ENCODE assay signal across 8 cellular contexts in the genomic region with DNA sequence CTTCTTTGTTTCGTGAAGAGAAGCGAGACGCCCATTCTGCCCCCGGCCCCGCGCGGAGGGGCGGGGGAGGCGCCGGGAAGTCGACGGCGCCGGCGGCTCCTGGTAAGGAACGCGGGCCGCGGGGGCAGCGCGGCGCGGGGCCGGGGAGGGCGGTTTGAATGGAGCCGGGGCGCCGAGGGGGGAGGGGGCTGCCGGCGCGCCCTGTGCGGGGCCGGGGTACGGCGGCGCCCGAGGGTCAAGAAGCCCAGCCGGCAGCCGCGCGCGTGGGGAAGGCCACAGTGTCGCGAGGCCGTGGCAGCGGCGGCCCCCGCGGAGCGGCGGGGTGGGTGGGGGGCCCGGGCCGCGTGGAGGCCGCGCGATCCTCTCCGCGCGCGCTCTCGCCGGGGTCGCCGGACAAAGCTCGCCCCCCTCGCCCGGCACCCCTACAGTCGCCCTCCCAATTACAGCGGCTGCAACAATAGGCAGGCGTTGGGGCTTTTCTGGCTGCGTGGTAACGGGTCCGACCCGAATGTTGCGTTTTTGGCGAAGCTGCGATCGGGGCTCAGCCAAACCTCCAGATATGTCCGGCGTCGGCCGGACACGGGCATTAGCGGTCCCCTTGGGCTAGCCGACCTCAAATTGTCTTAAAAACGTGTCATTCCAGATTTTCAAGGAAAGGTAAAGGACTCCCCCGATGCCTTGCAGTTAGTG. TPM values are rescaled to one million over a fixed set of nuclear protein-coding genes. Genes with fewer than 3 reads are reported as not detected.
DNase-seq lines count a peak whose midpoint lies in the region; ATAC-seq and TF ChIP-seq lines count a peak whose summit lies in the region.

No MANE protein-coding gene starts in this region.

- peak overlapping the region; percentile 77 to 86 for H3K9ac ChIP-seq in duodenal mucosa (ENCODE audit: low read depth in 1 of 2, low read length in 2 of 2)

- peaks cover 27% of the 10 kb centered on the region for H3K36me3 ChIP-seq in SJSA1
- no peaks in the 10 kb centered on the region for H3K36me3 ChIP-seq in duodenal mucosa (ENCODE audit: control insufficient read depth in 1 of 2, insufficient read depth in 2 of 2, low read length in 2 of 2)
- no peaks in the 10 kb centered on the region for H3K36me3 ChIP-seq in lower lobe of right lung
- no peaks in the 10 kb centered on the region for H3K36me3 ChIP-seq in testis (ENCODE audit: low read depth, missing control alignments)

- no peaks in the 10 kb centered on the region for H3K9me3 ChIP-seq in AG04450 (ENCODE audit: control insufficient read depth, insufficient read depth, low read length)
- H3K9me3 ChIP-seq in SJSA1 (replicated peaks), result 0 out of 2 replicates have a peak, but pooled peaks cover 4% of the 10 kb centered on the region
- no peaks in the 10 kb centered on the region for H3K9me3 ChIP-seq in duodenal mucosa (ENCODE audit: control insufficient read depth in 1 of 2, low read length in 2 of 2)
- H3K9me3 ChIP-seq in lower lobe of right lung, result no peaks in the 10 kb centered on the region
- H3K9me3 ChIP-seq in testis, result no peaks in the 10 kb centered on the region

- no peak for DNase-seq in AG04450 (ENCODE audit: low read depth, low spot score)
- DNase-seq in SJSA1 (ENCODE audit: low read depth in 1 of 2, low spot score in 2 of 2), result peak in 1 of 2 experiments; percentile 36
- peak; percentile 51 for DNase-seq in lower lobe of right lung
- DNase-seq in testis, result peak; percentile 53
- no peak for DNase-seq in NCI-H345 treated with DMSO at 0.1 percent for 48 hours (lab: John Stamatoyannopoulos, UW; ENCODE audit: unreplicated experiment)

- peaks cover 19% of the 10 kb centered on the region for H3K4me1 ChIP-seq in SJSA1 (replicated peaks)
- H3K4me1 ChIP-seq in duodenal mucosa (ENCODE audit: control insufficient read depth in 1 of 2, insufficient read depth in 2 of 2, low read length in 2 of 2), result peaks cover 23 to 30% of the 10 kb centered on the region in 2 donors
- peaks cover 41% of the 10 kb centered on the region for H3K4me1 ChIP-seq in lower lobe of right lung
- no peaks in the 10 kb centered on the region for H3K4me1 ChIP-seq in testis

- POLR2A ChIA-PET in AG04450 (lab: Yijun Ruan, JAX), result interaction anchor here (0.6 to 1.8 kb wide), 4 partner anchors 14 to 46 kb away, joined by 3 to 9 read pairs (median 5); no protein-coding TSS in a partner anchor

- peak overlapping the region; percentile 47 for H3K27ac ChIP-seq in AG04450 (ENCODE audit: low read depth, low read length)
- H3K27ac ChIP-seq in SJSA1, result peak overlapping the region; percentile 87
- H3K27ac ChIP-seq in duodenal mucosa (ENCODE audit: low read depth, low read length), result peak overlapping the region; percentile 32
- H3K27ac ChIP-seq in lower lobe of right lung, result peak overlapping the region; percentile 81
- H3K27ac ChIP-seq in testis, result peak overlapping the region; percentile 70 to 94

- intact Hi-C loops in lower lobe of right lung (cut with DNase I) (no loop called here), testis (cut with DNase I; ENCODE audit: low total_unique reads) (no loop called here)

- CTCF ChIA-PET in AG04450 (lab: Charles Lee), result interaction anchor here (0.6 to 4.3 kb wide), 4 partner anchors 14 to 103 kb away, joined by 3 to 12 read pairs (median 6); no protein-coding TSS in a partner anchor

- TF ChIP-seq POLR2A in testis (IDR thresholded peaks at IDR 0.05), result no peak

- H3K27me3 ChIP-seq in AG04450 (ENCODE audit: control insufficient read depth, insufficient read depth, low read length) (no peaks in the 10 kb centered on the region), SJSA1 (replicated peaks) (no peaks in the 10 kb centered on the region), duodenal mucosa (ENCODE audit: control insufficient read depth in 1 of 2, insufficient read depth in 2 of 2, low read length in 2 of 2) (no peaks in the 10 kb centered on the region), lower lobe of right lung (ENCODE audit: low read depth) (no peaks in the 10 kb centered on the region), testis (no peaks in the 10 kb centered on the region)

- no peak for TF ChIP-seq CTCF in AG04450 (IDR thresholded peaks at IDR 0.05; ENCODE audit: low read depth, low read length)
- no peak for TF ChIP-seq CTCF in lower lobe of right lung (IDR thresholded peaks at IDR 0.05)
- peak in 1 of 3 experiments; percentile 18 for TF ChIP-seq CTCF in testis (IDR thresholded peaks at IDR 0.05)

- H3K4me3 ChIP-seq in AG04450 (ENCODE audit: low read depth, low read length) (peak overlapping the region; percentile 86), SJSA1 (peak overlapping the region; percentile 95), duodenal mucosa (ENCODE audit: low read depth in 1 of 2, low read length in 2 of 2) (peak overlapping the region; percentile 89 to 98), lower lobe of right lung (peak overlapping the region; percentile 85), testis (peak overlapping the region; percentile 81 to 91)

- 0% methylated on average over 23 to 55 of the region's 88 CpGs for WGBS in testis, 2 donors

- ATAC-seq in GM18511 (IDR thresholded peaks at IDR 0.05; ENCODE audit: unreplicated experiment) (peak; percentile 35), HG03025 (IDR thresholded peaks at IDR 0.05; ENCODE audit: low FRiP score, unreplicated experiment) (peak; percentile 34), lower lobe of right lung (peak; percentile 43 to 54)

RNA-seq across cellular contexts. Expression of a gene that starts 0.4 kb away (rescaled TPM):
- polyA plus RNA-seq in AG04450 (2011; rRNA removed) (41.6 and 63.5 TPM in 2 replicates), testis (ENCODE audit: insufficient read depth, low read depth, low replicate concordance) (141 TPM)
- polyA minus RNA-seq in AG04450 (2011; rRNA and poly(A)+ RNA removed), result 120 and 164 TPM in 2 replicates
- 104 TPM in 2 replicates for total RNA-seq in SJSA1 (2014; rRNA removed; shearing (Covaris generic))
- total RNA-seq in lower lobe of right lung (85.0 TPM), testis (100 to 1,000 TPM; 180 to 188 TPM)

RNA-seq across cellular contexts. Expression of a gene that starts 32.6 kb away (rescaled TPM):
- 7.4 and 7.5 TPM in 2 replicates for polyA plus RNA-seq in AG04450 (2011; rRNA removed)
- 5.3 and 5.7 TPM in 2 replicates for polyA minus RNA-seq in AG04450 (2011; rRNA and poly(A)+ RNA removed)
- 53.5 and 58.6 TPM in 2 replicates for total RNA-seq in SJSA1 (2014; rRNA removed; shearing (Covaris generic))
- total RNA-seq in lower lobe of right lung, result 17.3 TPM
- total RNA-seq in testis, result 10 to 100 TPM; 40.9 to 45.7 TPM
- polyA plus RNA-seq in testis (ENCODE audit: insufficient read depth, low read depth, low replicate concordance), result 20.2 TPM

RNA-seq across cellular contexts. Expression of a gene that starts 32.8 kb away (rescaled TPM):
- polyA plus RNA-seq in AG04450 (2011; rRNA removed) (35.1 and 56.5 TPM in 2 replicates), testis (ENCODE audit: insufficient read depth, low read depth, low replicate concordance) (143 TPM)
- 28.3 and 36.3 TPM in 2 replicates for polyA minus RNA-seq in AG04450 (2011; rRNA and poly(A)+ RNA removed)
- total RNA-seq in SJSA1 (2014; rRNA removed; shearing (Covaris generic)), result 53.4 and 76.2 TPM in 2 replicates
- total RNA-seq in lower lobe of right lung (42.2 TPM), testis (100 to 1,000 TPM in 1 of 2 donors, 10 to 100 TPM in 1; 95.3 to 106 TPM)

Comparison
In these comparisons a context has a peak if more than half of its experiments do, and no peak if none do; other contexts are left out.
1. DNase-seq: peak in lower lobe of right lung (single experiment) and testis (single experiment); none in AG04450 (single experiment) and NCI-H345 treated with DMSO at 0.1 percent for 48 hours (single experiment).
2. H3K27ac ChIP-seq: peak in every context shown above with its lines; median percentile 87 in SJSA1; 82 in testis; 81 in lower lobe of right lung; 47 in AG04450; 32 in duodenal mucosa.
3. Peak in every context shown above with its lines, with median percentiles within 50 percentile points of each other: H3K4me3 ChIP-seq and ATAC-seq.